In the genomic region with DNA sequence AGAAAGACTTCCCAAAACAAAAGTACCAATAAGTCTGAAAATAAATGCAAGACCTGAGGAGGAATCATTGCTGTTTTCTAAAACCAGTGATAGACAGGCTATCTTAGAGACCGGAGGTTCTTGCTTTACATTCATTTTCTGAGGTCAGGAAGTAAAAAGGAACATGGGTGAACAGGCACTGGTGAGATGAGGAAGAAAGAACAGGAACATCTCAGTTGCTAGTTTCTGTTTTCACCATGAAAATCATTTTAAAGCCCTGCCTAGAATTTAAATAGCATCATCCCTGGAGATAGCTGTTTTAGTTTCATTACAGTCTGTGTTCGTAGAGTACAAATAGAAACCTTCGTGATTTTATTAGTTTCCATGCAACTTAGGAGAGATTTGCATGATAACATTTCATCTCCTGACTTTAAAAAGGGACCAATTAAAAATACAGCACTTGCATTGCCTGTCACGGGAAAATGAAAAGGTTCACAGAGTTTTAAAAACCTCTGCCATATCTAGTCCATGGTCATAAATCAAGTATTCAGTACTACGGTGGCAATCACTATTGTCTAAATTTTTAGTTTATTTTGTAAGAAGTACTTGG, we compare ENCODE assay signal across 10 cellular contexts. TPM values are rescaled to one million over a fixed set of nuclear protein-coding genes. Genes with fewer than 3 reads are reported as not detected.
DNase-seq lines count a peak whose midpoint lies in the region; ATAC-seq and TF ChIP-seq lines count a peak whose summit lies in the region.
"Had no signal": no experiment of that assay in that cellular context is flagged by ENCODE, and none has a peak within 500 bp of the region (broad histone marks: within the 10 kb centered on the region; RNA-seq: fewer than 3 reads in every experiment).

No MANE protein-coding gene starts in this region.

- H3K4me2 ChIP-seq in Loucy (ENCODE audit: low read depth, low read length, poor library complexity, severe bottlenecking): no peak overlapping the region
- H3K4me2 ChIP-seq: KMS-11 had no signal

- 0 out of 2 replicates have a peak overlapping the region, but pooled peaks have one; percentile 32 for H2AFZ ChIP-seq in Loucy (ENCODE audit: low read length)

- TF ChIP-seq CTCF in C4-2B (conservative IDR thresholded peaks at IDR 0.05) (no peak), Loucy (conservative IDR thresholded peaks at IDR 0.05; ENCODE audit: low read length) (no peak), fibroblast of the aortic adventitia (IDR thresholded peaks at IDR 0.05; ENCODE audit: insufficient read depth, low read length) (no peak)

- peaks cover 10% of the 10 kb centered on the region for H3K4me1 ChIP-seq in Loucy (ENCODE audit: insufficient read depth, low read length, poor library complexity, severe bottlenecking)

- H3K4me3 ChIP-seq in Loucy (ENCODE audit: low read length, poor library complexity, severe bottlenecking) (no peak overlapping the region), fibroblast of the aortic adventitia (ENCODE audit: low read depth, low read length) (peak overlapping the region; percentile 26)

- H4K20me1 ChIP-seq in Loucy (ENCODE audit: insufficient read depth, low read length, poor library complexity, severe bottlenecking): no peaks in the 10 kb centered on the region

- peak; percentile 74 for ATAC-seq in GM21717 (IDR thresholded peaks at IDR 0.05; ENCODE audit: unreplicated experiment)
- no peak for ATAC-seq in GM18873 (IDR thresholded peaks at IDR 0.05; ENCODE audit: low FRiP score, unreplicated experiment)

- H3K27ac ChIP-seq in C4-2B: 0 out of 2 replicates have a peak overlapping the region, but pooled peaks have one; percentile 16
- H3K27ac ChIP-seq: KMS-11 had no signal

- no peaks in the 10 kb centered on the region for H3F3A ChIP-seq in Loucy (ENCODE audit: low read depth)

- H3K27me3 ChIP-seq in Loucy (ENCODE audit: insufficient read depth, low read length, poor library complexity, severe bottlenecking): no peaks in the 10 kb centered on the region

- H3K9me3 ChIP-seq in Loucy (ENCODE audit: insufficient read depth, low read depth, low read length): no peaks in the 10 kb centered on the region

- DNase-seq in fibroblast of the aortic adventitia (ENCODE audit: low read depth) (no peak), NCI-H1930 (lab: John Stamatoyannopoulos, UW) (no peak), NCI-H1092 (lab: John Stamatoyannopoulos, UW) (no peak), NCI-H226 (no peak)
- DNase-seq: T-helper 9 cell had no signal

- no peak overlapping the region for H3K9ac ChIP-seq in Loucy (ENCODE audit: low read depth, low read length, poor library complexity, severe bottlenecking)
- H3K9ac ChIP-seq: KMS-11 had no signal

- no peaks in the 10 kb centered on the region for H3K36me3 ChIP-seq in Loucy (ENCODE audit: insufficient read depth, low read length)

- H3K79me2 ChIP-seq in Loucy (ENCODE audit: insufficient read depth, low read length): no peaks in the 10 kb centered on the region

- no peaks in the 10 kb centered on the region for H3K9me2 ChIP-seq in Loucy (replicated peaks; ENCODE audit: low read depth, low read length)

RNA-seq across cellular contexts. Expression of a gene that starts 14.7 kb away (rescaled TPM):
- total RNA-seq in fibroblast of the aortic adventitia (ENCODE audit: low replicate concordance): 40.1 and 106 TPM in 2 replicates
